In genomic region chr17:7589204-7589868, GRCh38 we compare ENCODE assay signal across 8 cellular contexts. TPM values are rescaled to one million over a fixed set of nuclear protein-coding genes. Genes with fewer than 3 reads are reported as not detected.
DNase-seq lines count a peak whose midpoint lies in the region; ATAC-seq and TF ChIP-seq lines count a peak whose summit lies in the region.

No MANE protein-coding gene starts in this region.

- ATAC-seq in RWPE2 (ENCODE audit: low read depth), result peak; percentile 55
- peak; percentile 84 for ATAC-seq in Right ventricle myocardium inferior
- no peak for ATAC-seq in GM18868 (IDR thresholded peaks at IDR 0.05; ENCODE audit: unreplicated experiment)

- H3K9me3 ChIP-seq in RWPE2 (ENCODE audit: severe bottlenecking), result no peaks in the 10 kb centered on the region
- H3K9me3 ChIP-seq in adrenal gland (replicated peaks in 1 of 3), result no peaks in the 10 kb centered on the region
- no peaks in the 10 kb centered on the region for H3K9me3 ChIP-seq in testis

- peak overlapping the region; percentile 66 for H3K4me3 ChIP-seq in RWPE2 (ENCODE audit: severe bottlenecking)
- peak overlapping the region in 1 of 4 donors; percentile 12 for H3K4me3 ChIP-seq in adrenal gland
- H3K4me3 ChIP-seq in testis, result peak overlapping the region; percentile 47 to 61

- TF ChIP-seq POLR2A in adrenal gland (IDR thresholded peaks at IDR 0.05), result no peak
- no peak for TF ChIP-seq POLR2A in testis (IDR thresholded peaks at IDR 0.05)

- H3K27ac ChIP-seq in RWPE2 (ENCODE audit: poor library complexity, severe bottlenecking) (peak overlapping the region; percentile 97), adrenal gland (peak overlapping the region in 2 of 5 donors; percentile 42 to 46), testis (peak overlapping the region; percentile 28 to 53)

- intact Hi-C loops in adrenal gland (cut with DNase I) (no loop called here), Right ventricle myocardium inferior (cut with DNase I) (loop anchor here (5.0 to 10.0 kb wide), 3 partner anchors 152 to 265 kb away; partner anchors contain the start of genes FGF11, NEURL4, TMEM102 and TMEM95), testis (cut with DNase I; ENCODE audit: low total_unique reads) (no loop called here)

- 10 to 100% (median 17%) methylated on average over 1 to 56 of the region's 56 CpGs for WGBS in adrenal gland, 4 donors
- 20 to 39% methylated on average over 22 to 23 of the region's 56 CpGs for WGBS in testis, 2 donors

- no peaks in the 10 kb centered on the region for H3K27me3 ChIP-seq in RWPE2 (ENCODE audit: insufficient read depth, poor library complexity, severe bottlenecking)
- no peaks in the 10 kb centered on the region for H3K27me3 ChIP-seq in adrenal gland
- no peaks in the 10 kb centered on the region for H3K27me3 ChIP-seq in testis

- POLR2A ChIA-PET in GM10248 (lab: Yijun Ruan, JAX), result interaction anchor here (1.1 to 1.2 kb wide), 3 partner anchors 13 to 98 kb away, joined by 4 to 5 read pairs (median 4); partner anchors contain the start of genes SAT2 and TP53

- DNase-seq in GM10248 (ENCODE audit: extremely low spot score), result peak; percentile 85
- peak; percentile 89 for DNase-seq in RWPE2 (ENCODE audit: low spot score)
- DNase-seq in adrenal gland, result peak; percentile 81 to 94 (median 86)
- DNase-seq in Right ventricle myocardium inferior (ENCODE audit: missing footprints), result peak; percentile 94
- peak in 53 of 56 donors; percentile 29 to 92 (median 67) for DNase-seq in nucleus accumbens (lab: John Stamatoyannopoulos, UW)
- peak; percentile 90 for DNase-seq in testis
- DNase-seq in NCI-H146 (lab: John Stamatoyannopoulos, UW), result no peak

- CTCF ChIA-PET in GM10248 (lab: Yijun Ruan, JAX), result interaction anchor here (0.5 to 2.6 kb wide), 26 partner anchors 10 to 293 kb away, joined by 3 to 17 read pairs (median 4); partner anchors contain the start of genes ACAP1, CD68, FXR2 and SAT2

- TF ChIP-seq CTCF in GM10248 (IDR thresholded peaks at IDR 0.05; ENCODE audit: control extremely low read depth, extremely low read depth, low read depth, missing control alignments), result peak; percentile 80
- peak; percentile 96 for TF ChIP-seq CTCF in RWPE2 (IDR thresholded peaks at IDR 0.05; ENCODE audit: poor library complexity, severe bottlenecking)
- peak; percentile 77 to 90 (median 84) for TF ChIP-seq CTCF in adrenal gland (IDR thresholded peaks at IDR 0.05)
- peak; percentile 81 to 89 (median 87) for TF ChIP-seq CTCF in testis (IDR thresholded peaks at IDR 0.05)

- H3K36me3 ChIP-seq in RWPE2 (ENCODE audit: low read depth) (peaks cover 58% of the 10 kb centered on the region), adrenal gland (replicated peaks in 1 of 2) (peaks cover 0 to 58% of the 10 kb centered on the region in 2 donors), testis (ENCODE audit: low read depth, missing control alignments) (no peaks in the 10 kb centered on the region)

- H3K4me1 ChIP-seq in RWPE2 (ENCODE audit: insufficient read depth, poor library complexity, severe bottlenecking), result peaks cover 17% of the 10 kb centered on the region
- peaks cover 8 to 21% of the 10 kb centered on the region in 2 donors for H3K4me1 ChIP-seq in adrenal gland (replicated peaks in 1 of 2)
- H3K4me1 ChIP-seq in testis, result peaks cover 8% of the 10 kb centered on the region

RNA-seq across cellular contexts. Expression of gene SOX15, which starts 0.6 kb away (rescaled TPM):
- total RNA-seq in adrenal gland, result 1 to 10 TPM in 1 of 8 donors, under 1 TPM in 5, not detected in 2; 0.42 to 2.0 (median 0.89) TPM
- 1 to 10 TPM in 2 of 3 donors, under 1 TPM in 1; 0.29 to 2.4 (median 1.9) TPM for polyA plus RNA-seq in adrenal gland
- total RNA-seq in Right ventricle myocardium inferior, result 0.89 TPM
- total RNA-seq in testis, result 1 to 10 TPM; 2.8 to 4.0 TPM
- 2.6 TPM for polyA plus RNA-seq in testis (ENCODE audit: insufficient read depth, low read depth, low replicate concordance)

RNA-seq across cellular contexts. Expression of gene MPDU1, which starts 5.7 kb away (rescaled TPM):
- total RNA-seq in adrenal gland (100 to 1,000 TPM in 5 of 8 donors, 10 to 100 TPM in 3; 65.9 to 267 (median 138) TPM), Right ventricle myocardium inferior (32.0 TPM), testis (10 to 100 TPM; 55.7 to 88.7 TPM)
- polyA plus RNA-seq in adrenal gland (100 to 1,000 TPM in 1 of 3 donors, 10 to 100 TPM in 2; 70.1 to 200 (median 81.6) TPM), testis (ENCODE audit: insufficient read depth, low read depth, low replicate concordance) (60.9 TPM)

RNA-seq across cellular contexts. Expression of gene CD68, which starts 9.9 kb away (rescaled TPM):
- total RNA-seq in adrenal gland, result 100 to 1,000 TPM in 6 of 8 donors, 10 to 100 TPM in 2; 49.0 to 177 (median 160) TPM
- polyA plus RNA-seq in adrenal gland, result 100 to 1,000 TPM in 2 of 3 donors, 10 to 100 TPM in 1; 32.3 to 207 (median 133) TPM
- 40.4 TPM for total RNA-seq in Right ventricle myocardium inferior
- total RNA-seq in testis, result 1 to 10 TPM; 2.0 to 6.4 TPM
- 54.8 TPM for polyA plus RNA-seq in testis (ENCODE audit: insufficient read depth, low read depth, low replicate concordance)

RNA-seq across cellular contexts. Expression of gene FXR2, which starts 25.4 kb away (rescaled TPM):
- total RNA-seq in adrenal gland, result 10 to 100 TPM; 35.6 to 67.6 (median 43.8) TPM
- polyA plus RNA-seq in adrenal gland, result 10 to 100 TPM; 42.2 to 73.1 (median 42.4) TPM
- 103 TPM for total RNA-seq in Right ventricle myocardium inferior
- 10 to 100 TPM; 53.8 to 60.3 TPM for total RNA-seq in testis
- 76.0 TPM for polyA plus RNA-seq in testis (ENCODE audit: insufficient read depth, low read depth, low replicate concordance)

RNA-seq across cellular contexts. Expression of gene SENP3, which starts 27.6 kb away (rescaled TPM):
- total RNA-seq in adrenal gland, result 10 to 100 TPM; 28.4 to 55.3 (median 43.9) TPM
- 10 to 100 TPM; 29.0 to 72.4 (median 38.4) TPM for polyA plus RNA-seq in adrenal gland
- total RNA-seq in Right ventricle myocardium inferior, result 33.0 TPM
- total RNA-seq in testis, result 10 to 100 TPM; 77.4 to 83.5 TPM
- 108 TPM for polyA plus RNA-seq in testis (ENCODE audit: insufficient read depth, low read depth, low replicate concordance)
